In genomic region chr10:101536800-101537199, GRCh38 we compare ENCODE assay signal across 8 cellular contexts. TPM values are rescaled to one million over a fixed set of nuclear protein-coding genes. Genes with fewer than 3 reads are reported as not detected.
DNase-seq lines count a peak whose midpoint lies in the region; ATAC-seq and TF ChIP-seq lines count a peak whose summit lies in the region.

No MANE protein-coding gene starts in this region.

- no peak overlapping the region for H3K4me2 ChIP-seq in Karpas-422 (ENCODE audit: low read depth, low read length, poor library complexity, severe bottlenecking)

- intact Hi-C loops in activated naive CD4-positive, alpha-beta T cell treated with anti-CD3 and anti-CD28 coated beads for 36 hours (cut with micrococcal nuclease): loop anchor here (1.0 kb wide), 1 partner anchor 34 kb away; no protein-coding TSS in a partner anchor

- in situ Hi-C loops in brain microvascular endothelial cell (cut with HindIII; ENCODE audit: low pct_ligation_motif_present, low sequenced_read_pairs): no loop called here

- H3K9me2 ChIP-seq in Karpas-422 (replicated peaks; ENCODE audit: insufficient read depth, low read length): no peaks in the 10 kb centered on the region

- H3K4me1 Mint-ChIP-seq in neural crest cell: peaks cover 17% of the 10 kb centered on the region
- no peaks in the 10 kb centered on the region for H3K4me1 Mint-ChIP-seq in activated naive CD4-positive, alpha-beta T cell treated with anti-CD3 and anti-CD28 coated beads for 36 hours (ENCODE audit: low read depth)

- H3K4me3 Mint-ChIP-seq in neural crest cell: no peak overlapping the region
- H3K4me3 Mint-ChIP-seq in activated naive CD4-positive, alpha-beta T cell treated with anti-CD3 and anti-CD28 coated beads for 36 hours: no peak overlapping the region

- CTCF ChIA-PET in activated naive CD4-positive, alpha-beta T cell treated with anti-CD3 and anti-CD28 coated beads for 36 hours (lab: Charles Lee): interaction anchor here (1.1 to 1.8 kb wide), 8 partner anchors 8 to 441 kb away, joined by 3 to 9 read pairs (median 4); no protein-coding TSS in a partner anchor

- H3K79me2 ChIP-seq in Karpas-422 (ENCODE audit: low read length): no peaks in the 10 kb centered on the region

- H3K4me3 ChIP-seq in Karpas-422 (ENCODE audit: low read length) (no peak overlapping the region), brain microvascular endothelial cell (ENCODE audit: low read depth, low read length) (no peak overlapping the region)

- peaks cover 5% of the 10 kb centered on the region for H3K36me3 Mint-ChIP-seq in neural crest cell (ENCODE audit: low read depth)
- peaks cover 9% of the 10 kb centered on the region for H3K36me3 Mint-ChIP-seq in activated naive CD4-positive, alpha-beta T cell treated with anti-CD3 and anti-CD28 coated beads for 36 hours (ENCODE audit: low read depth)

- H3K4me1 ChIP-seq in Karpas-422 (ENCODE audit: low read length): no peaks in the 10 kb centered on the region

- H3K9me3 Mint-ChIP-seq in neural crest cell: no peaks in the 10 kb centered on the region
- H3K9me3 Mint-ChIP-seq in activated naive CD4-positive, alpha-beta T cell treated with anti-CD3 and anti-CD28 coated beads for 36 hours: no peaks in the 10 kb centered on the region

- no peaks in the 10 kb centered on the region for H3K9me3 ChIP-seq in Karpas-422 (ENCODE audit: low read length)

- no peak overlapping the region for H3K27ac ChIP-seq in Karpas-422 (ENCODE audit: low read length)
- H3K27ac ChIP-seq in brain microvascular endothelial cell: no peak overlapping the region

- ATAC-seq in GM19463 (IDR thresholded peaks at IDR 0.05; ENCODE audit: unreplicated experiment): no peak

- H3K27ac Mint-ChIP-seq in neural crest cell (ENCODE audit: unreplicated experiment): no peak overlapping the region
- H3K27ac Mint-ChIP-seq in activated naive CD4-positive, alpha-beta T cell treated with anti-CD3 and anti-CD28 coated beads for 36 hours: no peak overlapping the region

- H3K27me3 ChIP-seq in Karpas-422 (ENCODE audit: low read length) (no peaks in the 10 kb centered on the region), brain microvascular endothelial cell (replicated peaks) (no peaks in the 10 kb centered on the region)

- H3K27me3 Mint-ChIP-seq in neural crest cell (ENCODE audit: low read depth): no peaks in the 10 kb centered on the region
- H3K27me3 Mint-ChIP-seq in activated naive CD4-positive, alpha-beta T cell treated with anti-CD3 and anti-CD28 coated beads for 36 hours (ENCODE audit: low read depth): no peaks in the 10 kb centered on the region

- H3K36me3 ChIP-seq in Karpas-422 (ENCODE audit: insufficient read depth, low read length) (no peaks in the 10 kb centered on the region), brain microvascular endothelial cell (replicated peaks) (peaks cover 7% of the 10 kb centered on the region)

- no peak overlapping the region for H3K9ac ChIP-seq in Karpas-422 (ENCODE audit: low read length)

- DNase-seq in DMS53 (lab: John Stamatoyannopoulos, UW): peak; percentile 64
- no peak for DNase-seq in DMS53 treated with DMSO at 0.1 percent for 48 hours (lab: John Stamatoyannopoulos, UW; ENCODE audit: unreplicated experiment)
- DNase-seq in Karpas-422: peak; percentile 48
- DNase-seq in brain microvascular endothelial cell: no peak
- no peak for DNase-seq in neural crest cell (ENCODE audit: low read depth, low spot score)
- DNase-seq in activated naive CD4-positive, alpha-beta T cell treated with anti-CD3 and anti-CD28 coated beads for 36 hours: no peak
- DNase-seq in hippocampal formation (lab: John Stamatoyannopoulos, UW): no peak

- peak; percentile 32 for TF ChIP-seq CTCF in brain microvascular endothelial cell (IDR thresholded peaks at IDR 0.05; ENCODE audit: low read depth, low read length, missing control alignments)
- peak; percentile 68 for TF ChIP-seq CTCF in neural crest cell (conservative IDR thresholded peaks at IDR 0.05)

- no peak overlapping the region for H2AFZ ChIP-seq in Karpas-422 (ENCODE audit: low read length)

- no peaks in the 10 kb centered on the region for H4K20me1 ChIP-seq in Karpas-422 (ENCODE audit: insufficient read depth, low read depth, low read length)

RNA-seq across cellular contexts. Expression of gene POLL, which starts 51.3 kb away (rescaled TPM):
- total RNA-seq in Karpas-422 (2014; rRNA removed; shearing (Covaris generic); ENCODE audit: low replicate concordance): 8.5 and 18.8 TPM in 2 replicates
- 30.8 and 36.3 TPM in 2 replicates for total RNA-seq in neural crest cell
- 10 to 100 TPM; 28.1 to 29.0 TPM for total RNA-seq in activated naive CD4-positive, alpha-beta T cell treated with anti-CD3 and anti-CD28 coated beads for 36 hours

RNA-seq across cellular contexts. Expression of gene DPCD, which starts 51.3 kb away (rescaled TPM):
- total RNA-seq in Karpas-422 (2014; rRNA removed; shearing (Covaris generic); ENCODE audit: low replicate concordance): 12.8 and 15.7 TPM in 2 replicates
- total RNA-seq in neural crest cell: 29.6 and 35.5 TPM in 2 replicates
- total RNA-seq in activated naive CD4-positive, alpha-beta T cell treated with anti-CD3 and anti-CD28 coated beads for 36 hours: 10 to 100 TPM; 13.8 to 14.1 TPM

Comparison
In these comparisons a context has a peak if more than half of its experiments do, and no peak if none do; other contexts are left out.
1. DNase-seq: peak in DMS53 (single experiment) and Karpas-422 (single experiment); none in DMS53 treated with DMSO at 0.1 percent for 48 hours (single experiment), brain microvascular endothelial cell (single experiment), neural crest cell (single experiment), activated naive CD4-positive, alpha-beta T cell treated with anti-CD3 and anti-CD28 coated beads for 36 hours (single experiment) and hippocampal formation (0 of 2).